25 cellular contexts compared by ENCODE assay signal in genomic region chr2:136154384-136154783, GRCh38. TPM values are rescaled to one million over a fixed set of nuclear protein-coding genes. Genes with fewer than 3 reads are reported as not detected.
DNase-seq lines count a peak whose midpoint lies in the region; ATAC-seq and TF ChIP-seq lines count a peak whose summit lies in the region.
"Had no signal": no experiment of that assay in that cellular context is flagged by ENCODE, and none has a peak within 500 bp of the region (broad histone marks: within the 10 kb centered on the region; RNA-seq: fewer than 3 reads in every experiment).

No MANE protein-coding gene starts in this region.

- H3K4me2 ChIP-seq in neural progenitor cell: no peak overlapping the region
- H3K4me2 ChIP-seq: SK-N-SH had no signal

- no peaks in the 10 kb centered on the region for H3K4me1 Mint-ChIP-seq in WTC11
- H3K4me1 Mint-ChIP-seq in neural progenitor cell: no peaks in the 10 kb centered on the region
- H3K4me1 Mint-ChIP-seq in natural killer cell: no peaks in the 10 kb centered on the region

- H3K4me3 Mint-ChIP-seq in WTC11: no peak overlapping the region
- H3K4me3 Mint-ChIP-seq in neural progenitor cell: no peak overlapping the region
- no peak overlapping the region for H3K4me3 Mint-ChIP-seq in natural killer cell
- H3K4me3 Mint-ChIP-seq: CD4-positive, CD25-positive, alpha-beta regulatory T cell; IgD-negative memory B cell had no signal

- TF ChIP-seq CTCF in WTC11 (IDR thresholded peaks at IDR 0.05) (no peak), neural progenitor cell (IDR thresholded peaks at IDR 0.05) (no peak), natural killer cell (IDR thresholded peaks at IDR 0.05) (no peak), dorsolateral prefrontal cortex (IDR thresholded peaks at IDR 0.05 in 54 of 56, conservative IDR thresholded peaks at IDR 0.05 in 2 of 56; ENCODE audit: low read depth in 1 of 56, partially characterized antibody in 56 of 56) (no peak)

- H4K20me1 ChIP-seq in neural progenitor cell (ENCODE audit: low read depth): no peaks in the 10 kb centered on the region

- H3K27ac ChIP-seq in neural progenitor cell (no peak overlapping the region), dorsolateral prefrontal cortex (no peak overlapping the region)
- H3K27ac ChIP-seq: 22Rv1, RWPE1 had no signal

- peak; percentile 24 for DNase-seq in activated CD8-positive, alpha-beta memory T cell treated with anti-CD3 and anti-CD28 coated beads for 24 hours
- no peak for DNase-seq in activated CD8-positive, alpha-beta memory T cell treated with anti-CD3 and anti-CD28 coated beads, Interleukin-2, amount 50 U/mL, for 48 hours
- no peak for DNase-seq in WTC11 (ENCODE audit: low spot score)
- no peak for DNase-seq in neural progenitor cell (ENCODE audit: low spot score)
- DNase-seq in natural killer cell: no peak
- DNase-seq in hepatic stellate cell (ENCODE audit: low spot score): no peak
- DNase-seq in dorsolateral prefrontal cortex: no peak
- DNase-seq in CD1c-positive myeloid dendritic cell (ENCODE audit: extremely low spot score): no peak
- DNase-seq: CD4-positive, CD25-positive, alpha-beta regulatory T cell; DMS53; NCI-H1092 treated with DMSO at 0.1 percent for 48 hours; NCI-H1436; NCI-H187; NCI-H2081 treated with DMSO at 0.1 percent for 48 hours; NCI-H2171; NCI-H226; NCI-H510A; NCI-H69; SHP77; SK-N-SH had no signal

- peaks cover 2% of the 10 kb centered on the region; the same call in 1 of the 2 replicates for H3K9me3 Mint-ChIP-seq in WTC11
- H3K9me3 Mint-ChIP-seq in neural progenitor cell: peaks cover 5% of the 10 kb centered on the region
- no peaks in the 10 kb centered on the region for H3K9me3 Mint-ChIP-seq in natural killer cell

- H3K27me3 Mint-ChIP-seq in WTC11 (ENCODE audit: low read depth) (0 out of 2 replicates have a peak, but pooled peaks cover 3% of the 10 kb centered on the region), neural progenitor cell (ENCODE audit: insufficient read depth, low read depth) (no peaks in the 10 kb centered on the region), natural killer cell (ENCODE audit: low read depth in 2 of 2) (peaks cover 8 to 29% of the 10 kb centered on the region in 2 donors)

- H3K27me3 ChIP-seq in neural progenitor cell (no peaks in the 10 kb centered on the region), dorsolateral prefrontal cortex (peaks cover 0 to 2% (median 0%) of the 10 kb centered on the region in 45 donors)

- no peaks in the 10 kb centered on the region for H3K36me3 ChIP-seq in neural progenitor cell
- H3K36me3 ChIP-seq: HAP-1 had no signal

- H2AFZ ChIP-seq in neural progenitor cell (replicated peaks): peak overlapping the region; percentile 26

- intact Hi-C loops in natural killer cell (cut with micrococcal nuclease) (no loop called here), dorsolateral prefrontal cortex (cut with DNase I) (no loop called here)

- no peak overlapping the region for H3K9ac ChIP-seq in neural progenitor cell
- H3K9ac ChIP-seq: SK-N-SH had no signal

- ATAC-seq in WTC11: 0 out of 2 replicates have a peak, but pooled peaks have one; percentile 43
- ATAC-seq in natural killer cell: no peak

- peaks cover 30% of the 10 kb centered on the region for H3K4me1 ChIP-seq in neural progenitor cell
- H3K4me1 ChIP-seq: HAP-1 had no signal

- H3K36me3 Mint-ChIP-seq in WTC11 (no peaks in the 10 kb centered on the region), neural progenitor cell (no peaks in the 10 kb centered on the region), natural killer cell (no peaks in the 10 kb centered on the region)
- H3K36me3 Mint-ChIP-seq: CD4-positive, CD25-positive, alpha-beta regulatory T cell had no signal

- no peak overlapping the region for H3K4me3 ChIP-seq in neural progenitor cell
- no peak overlapping the region for H3K4me3 ChIP-seq in dorsolateral prefrontal cortex
- H3K4me3 ChIP-seq: HAP-1 had no signal

- H3K27ac Mint-ChIP-seq in WTC11 (no peak overlapping the region), neural progenitor cell (no peak overlapping the region), natural killer cell (no peak overlapping the region)
- H3K27ac Mint-ChIP-seq: CD4-positive, CD25-positive, alpha-beta regulatory T cell had no signal

- H3K9me3 ChIP-seq in neural progenitor cell (ENCODE audit: low read depth): no peaks in the 10 kb centered on the region
- H3K9me3 ChIP-seq: HAP-1, SK-N-SH had no signal

- CTCF ChIA-PET in WTC11 (lab: Charles Lee): no interaction called here

- H3K79me2 ChIP-seq in neural progenitor cell (ENCODE audit: low read depth): no peaks in the 10 kb centered on the region

- no peaks in the 10 kb centered on the region for H3F3A ChIP-seq in neural progenitor cell (ENCODE audit: low read depth)

- POLR2A ChIA-PET in WTC11 (lab: Charles Lee): no interaction called here

TF ChIP-seq in WTC11, 78 proteins besides CTCF, POLR2A, EP300 and RAD21:
- TF ChIP-seq ZNF671 (CRISPR knock-in tag; IDR thresholded peaks at IDR 0.05) (no peak), RORB (CRISPR knock-in tag; IDR thresholded peaks at IDR 0.05) (no peak), ETV6 (CRISPR knock-in tag; IDR thresholded peaks at IDR 0.05) (no peak), ESRRA (CRISPR knock-in tag; IDR thresholded peaks at IDR 0.05; ENCODE audit: borderline replicate concordance) (no peak)

RNA-seq across cellular contexts. Expression of gene CXCR4, which starts 36.4 kb away (rescaled TPM):
- total RNA-seq in WTC11 (2021) (1.3 to 2.1 TPM (median 1.9 TPM) in 3 replicates), neural progenitor cell (ENCODE audit: low replicate concordance) (31.0 and 32.6 TPM in 2 replicates), natural killer cell (100 to 1,000 TPM; 582 to 848 (median 741) TPM), dorsolateral prefrontal cortex (10 to 100 TPM in 30 of 120 experiments, 1 to 10 TPM in 90; 1.3 to 40.8 (median 6.2) TPM)
- total RNA-seq: G401 had no signal

Comparison
In these comparisons a context has a peak if more than half of its experiments do, and no peak if none do; other contexts are left out.
1. RNA of gene CXCR4, which starts 36.4 kb away (total RNA-seq): 582 to 848 TPM in natural killer cell; 31.0 to 32.6 TPM in neural progenitor cell, 1.3 to 40.8 TPM in dorsolateral prefrontal cortex and 1.3 to 2.1 TPM in WTC11; every median in the first group is over 10 times any median in the second.